Comparison of ENCODE assay signal across 1 cellular context in the genomic region with DNA sequence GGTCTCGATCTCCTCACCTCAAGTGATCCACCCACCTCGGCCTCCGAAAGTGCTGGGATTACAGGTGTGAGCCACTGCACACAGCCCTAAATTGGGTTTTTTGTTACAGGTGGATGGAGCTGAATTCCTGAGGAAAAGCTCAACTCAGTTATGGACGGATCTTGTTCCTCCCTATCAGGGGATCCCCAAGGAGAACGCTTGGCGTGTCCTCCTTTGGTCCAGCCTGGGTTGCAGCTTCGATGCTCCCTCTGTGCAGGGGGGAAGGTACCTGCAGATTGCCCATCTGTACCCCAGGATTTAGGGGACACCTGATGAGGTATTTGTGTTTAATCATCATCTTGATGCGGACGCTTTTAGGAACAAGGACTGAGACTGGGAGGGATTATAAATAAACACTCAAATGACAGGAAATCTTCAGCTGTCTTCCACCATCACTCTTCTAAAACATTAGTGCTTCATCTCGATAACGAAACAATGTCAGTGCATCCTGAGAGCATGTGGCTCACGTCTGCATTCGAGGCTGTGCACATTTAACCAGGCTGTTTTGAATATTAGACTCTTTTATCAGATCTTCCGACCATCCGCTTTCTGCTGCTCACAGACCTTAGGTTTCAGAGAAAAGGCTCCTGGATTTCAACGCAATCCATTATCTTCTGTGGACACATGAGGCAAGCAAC.
TF ChIP-seq lines count a peak whose summit lies in the region.

No MANE protein-coding gene starts in this region.

TF ChIP-seq in A549, 52 proteins besides CTCF, POLR2A, EP300 and RAD21 (continued from another document):
- TF ChIP-seq USF2 (IDR thresholded peaks at IDR 0.05), result no peak
- no peak for TF ChIP-seq HDAC2 (IDR thresholded peaks at IDR 0.05)
- TF ChIP-seq FOXS1 (CRISPR knock-in tag; IDR thresholded peaks at IDR 0.05), result no peak
- TF ChIP-seq ZNF302 (CRISPR knock-in tag; IDR thresholded peaks at IDR 0.05), result no peak
- no peak for TF ChIP-seq ATOH8 (CRISPR knock-in tag; IDR thresholded peaks at IDR 0.05; ENCODE audit: low read depth)
- TF ChIP-seq, protein P1, sequence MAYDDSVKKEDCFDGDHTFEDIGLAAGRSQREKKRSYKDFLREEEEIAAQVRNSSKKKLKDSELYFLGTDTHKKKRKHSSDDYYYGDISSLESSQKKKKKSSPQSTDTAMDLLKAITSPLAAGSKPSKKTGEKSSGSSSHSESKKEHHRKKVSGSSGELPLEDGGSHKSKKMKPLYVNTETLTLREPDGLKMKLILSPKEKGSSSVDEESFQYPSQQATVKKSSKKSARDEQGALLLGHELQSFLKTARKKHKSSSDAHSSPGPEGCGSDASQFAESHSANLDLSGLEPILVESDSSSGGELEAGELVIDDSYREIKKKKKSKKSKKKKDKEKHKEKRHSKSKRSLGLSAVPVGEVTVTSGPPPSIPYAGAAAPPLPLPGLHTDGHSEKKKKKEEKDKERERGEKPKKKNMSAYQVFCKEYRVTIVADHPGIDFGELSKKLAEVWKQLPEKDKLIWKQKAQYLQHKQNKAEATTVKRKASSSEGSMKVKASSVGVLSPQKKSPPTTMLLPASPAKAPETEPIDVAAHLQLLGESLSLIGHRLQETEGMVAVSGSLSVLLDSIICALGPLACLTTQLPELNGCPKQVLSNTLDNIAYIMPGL (CRISPR knock-in tag; IDR thresholded peaks at IDR 0.05; ENCODE audit: borderline replicate concordance), result no peak
